19 cellular contexts compared by ENCODE assay signal in the genomic region with DNA sequence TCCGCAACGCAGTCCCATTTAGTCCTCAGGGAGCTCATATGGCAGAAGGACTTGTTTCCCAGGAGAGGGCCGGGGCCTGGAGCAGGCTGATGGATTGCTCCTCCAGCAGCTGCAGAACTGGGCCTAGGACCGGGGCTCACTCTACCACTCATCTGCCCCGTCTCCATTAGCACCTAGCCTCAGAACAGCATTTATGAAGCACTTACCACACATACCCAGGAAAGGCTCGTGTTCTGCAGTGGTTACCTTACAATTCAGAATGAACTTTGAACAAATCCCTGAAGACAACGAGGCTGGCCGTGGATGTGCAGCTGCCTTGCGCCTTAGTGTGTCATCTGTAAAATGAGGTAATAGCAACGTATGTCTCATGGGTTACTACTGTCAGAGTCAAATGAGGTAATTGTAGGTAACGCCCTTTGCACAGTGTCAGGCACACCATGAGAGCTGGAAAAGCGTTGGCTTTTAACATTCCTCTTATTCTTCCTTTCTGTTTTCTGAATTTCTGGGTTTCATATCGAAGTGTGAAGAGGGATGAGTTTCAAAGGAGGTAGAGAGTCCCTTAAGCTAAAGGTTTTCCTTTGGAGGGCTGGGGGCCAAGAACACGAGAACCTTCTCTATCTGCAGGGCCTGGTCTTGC. TPM values are rescaled to one million over a fixed set of nuclear protein-coding genes. Genes with fewer than 3 reads are reported as not detected.
DNase-seq lines count a peak whose midpoint lies in the region; ATAC-seq and TF ChIP-seq lines count a peak whose summit lies in the region.
"Had no signal": no experiment of that assay in that cellular context is flagged by ENCODE, and none has a peak within 500 bp of the region (broad histone marks: within the 10 kb centered on the region; RNA-seq: fewer than 3 reads in every experiment).

No MANE protein-coding gene starts in this region.

- H3K9me3 Mint-ChIP-seq in activated naive CD4-positive, alpha-beta T cell treated with anti-CD3 and anti-CD28 coated beads, Interleukin-2, amount 10 ng/mL, durations not matched to agents 7 days and 5 days = no peaks in the 10 kb centered on the region
- H3K9me3 Mint-ChIP-seq: activated naive CD4-positive, alpha-beta T cell treated with anti-CD3 and anti-CD28 coated beads, Interleukin-2, amount 50 U/mL, for 72 hours; naive B cell had no signal

- CTCF ChIA-PET in activated naive CD4-positive, alpha-beta T cell treated with anti-CD3 and anti-CD28 coated beads, Interleukin-2, amount 10 ng/mL, durations not matched to agents 7 days and 5 days (lab: Charles Lee) = no interaction called here

- WGBS in esophagus muscularis mucosa = 72% methylated on average over 14 of the region's 14 CpGs

- peaks cover 7% of the 10 kb centered on the region for H3K27me3 Mint-ChIP-seq in activated naive CD4-positive, alpha-beta T cell treated with anti-CD3 and anti-CD28 coated beads, Interleukin-2, amount 10 ng/mL, durations not matched to agents 7 days and 5 days
- H3K27me3 Mint-ChIP-seq: naive B cell had no signal

- H3K27me3 ChIP-seq in esophagus muscularis mucosa (no peaks in the 10 kb centered on the region), vagina (no peaks in the 10 kb centered on the region), ascending aorta (no peaks in the 10 kb centered on the region)
- H3K27me3 ChIP-seq: cardiac muscle cell, uterus had no signal

- no peak for TF ChIP-seq EP300 in esophagus muscularis mucosa (IDR thresholded peaks at IDR 0.05)

- H3K9me3 ChIP-seq in esophagus muscularis mucosa (no peaks in the 10 kb centered on the region), mucosa of descending colon (no peaks in the 10 kb centered on the region), vagina (no peaks in the 10 kb centered on the region), ascending aorta (no peaks in the 10 kb centered on the region)
- H3K9me3 ChIP-seq: uterus had no signal

- intact Hi-C loops in esophagus muscularis mucosa (cut with DNase I) = no loop called here
- intact Hi-C loops in mucosa of descending colon (cut with DNase I, micrococcal nuclease) = no loop called here
- intact Hi-C loops in vagina (cut with DNase I) = no loop called here
- intact Hi-C loops in ascending aorta (cut with DNase I) = no loop called here

- no peak overlapping the region for H3K4me3 ChIP-seq in esophagus muscularis mucosa
- no peak overlapping the region for H3K4me3 ChIP-seq in mucosa of descending colon
- H3K4me3 ChIP-seq in vagina = no peak overlapping the region
- H3K4me3 ChIP-seq in ascending aorta = no peak overlapping the region
- H3K4me3 ChIP-seq: cardiac muscle cell, GM23248, uterus had no signal

- no peaks in the 10 kb centered on the region for H3K36me3 Mint-ChIP-seq in activated naive CD4-positive, alpha-beta T cell treated with anti-CD3 and anti-CD28 coated beads, Interleukin-2, amount 10 ng/mL, durations not matched to agents 7 days and 5 days
- H3K36me3 Mint-ChIP-seq: activated naive CD4-positive, alpha-beta T cell treated with anti-CD3 and anti-CD28 coated beads, Interleukin-2, amount 50 U/mL, for 72 hours; naive B cell had no signal

- H3K4me1 ChIP-seq in esophagus muscularis mucosa = peaks cover 5 to 33% (median 18%) of the 10 kb centered on the region in 4 donors
- H3K4me1 ChIP-seq in mucosa of descending colon (ENCODE audit: low read depth) = no peaks in the 10 kb centered on the region
- H3K4me1 ChIP-seq in vagina = peaks cover 5% of the 10 kb centered on the region
- no peaks in the 10 kb centered on the region for H3K4me1 ChIP-seq in ascending aorta
- H3K4me1 ChIP-seq: uterus had no signal

- H3K36me3 ChIP-seq in esophagus muscularis mucosa (no peaks in the 10 kb centered on the region), mucosa of descending colon (ENCODE audit: low read depth) (no peaks in the 10 kb centered on the region), vagina (no peaks in the 10 kb centered on the region), ascending aorta (no peaks in the 10 kb centered on the region)
- H3K36me3 ChIP-seq: cardiac muscle cell, uterus had no signal

- ATAC-seq in mucosa of descending colon = peak; percentile 68
- ATAC-seq in GM21737 (IDR thresholded peaks at IDR 0.05; ENCODE audit: unreplicated experiment) = no peak
- ATAC-seq in GM18498 (IDR thresholded peaks at IDR 0.05; ENCODE audit: unreplicated experiment) = no peak
- ATAC-seq: activated naive CD4-positive, alpha-beta T cell treated with anti-CD3 and anti-CD28 coated beads, Interleukin-2, amount 50 U/mL, for 72 hours had no signal

- no peak for TF ChIP-seq CTCF in esophagus muscularis mucosa (IDR thresholded peaks at IDR 0.05)
- TF ChIP-seq CTCF in mucosa of descending colon (IDR thresholded peaks at IDR 0.05) = no peak
- TF ChIP-seq CTCF in vagina (IDR thresholded peaks at IDR 0.05) = no peak
- TF ChIP-seq CTCF in ascending aorta (IDR thresholded peaks at IDR 0.05) = no peak

- H3K4me3 Mint-ChIP-seq in activated naive CD4-positive, alpha-beta T cell treated with anti-CD3 and anti-CD28 coated beads, Interleukin-2, amount 10 ng/mL, durations not matched to agents 7 days and 5 days = no peak overlapping the region
- H3K4me3 Mint-ChIP-seq: naive B cell had no signal

- no peak overlapping the region for H3K27ac Mint-ChIP-seq in activated naive CD4-positive, alpha-beta T cell treated with anti-CD3 and anti-CD28 coated beads, Interleukin-2, amount 10 ng/mL, durations not matched to agents 7 days and 5 days
- H3K27ac Mint-ChIP-seq: activated naive CD4-positive, alpha-beta T cell treated with anti-CD3 and anti-CD28 coated beads, Interleukin-2, amount 50 U/mL, for 72 hours; naive B cell had no signal

- H3K4me1 Mint-ChIP-seq in activated naive CD4-positive, alpha-beta T cell treated with anti-CD3 and anti-CD28 coated beads, Interleukin-2, amount 10 ng/mL, durations not matched to agents 7 days and 5 days = peaks cover 5% of the 10 kb centered on the region

- DNase-seq in activated naive CD4-positive, alpha-beta T cell treated with anti-CD3 and anti-CD28 coated beads, Interleukin-2, amount 10 ng/mL, durations not matched to agents 7 days and 5 days = peak; percentile 7
- DNase-seq in activated naive CD4-positive, alpha-beta T cell treated with anti-CD3 and anti-CD28 coated beads, Interleukin-2, amount 50 U/mL, for 16 hours = no peak
- DNase-seq in esophagus muscularis mucosa (ENCODE audit: extremely low spot score) (no peak), mucosa of descending colon (no peak), vagina (ENCODE audit: extremely low spot score in 2 of 2) (no peak), ascending aorta (ENCODE audit: low spot score in 2 of 2) (no peak)
- DNase-seq: ACHN; activated CD4-positive, CD25-positive, alpha-beta regulatory T cell; activated CD8-positive, alpha-beta memory T cell treated with anti-CD3 and anti-CD28 coated beads, Interleukin-2, amount 50 U/mL, for 4 hours; Calu3; GM23248; naive B cell; NCI-H2171; stimulated activated CD4-positive, alpha-beta T cell treated with anti-CD3 and anti-CD28 coated beads, Interleukin-4, amount 100 ng/mL, for 1 hour had no signal

- H3K27ac ChIP-seq in esophagus muscularis mucosa (replicated peaks in 1 of 4) (peak overlapping the region; percentile 32 to 50 (median 42)), vagina (peak overlapping the region; percentile 26), ascending aorta (peak overlapping the region in 1 of 2 donors; percentile 7)
- H3K27ac ChIP-seq: cardiac muscle cell, GM23248 had no signal

- TF ChIP-seq POLR2A in esophagus muscularis mucosa (IDR thresholded peaks at IDR 0.05; ENCODE audit: low read depth) = no peak
- no peak for TF ChIP-seq POLR2A in vagina (IDR thresholded peaks at IDR 0.05)

RNA-seq across cellular contexts. Expression of a gene that starts 46.3 kb away (rescaled TPM):
- total RNA-seq in esophagus muscularis mucosa (10 to 100 TPM; 24.5 to 80.7 (median 66.0) TPM), mucosa of descending colon (10 to 100 TPM in 2 of 3 donors, 1 to 10 TPM in 1; 7.6 to 24.2 (median 20.1) TPM), vagina (45.4 TPM), ascending aorta (206 TPM)
- total RNA-seq: Calu3, GM23248 had no signal
